22 cellular contexts compared by ENCODE assay signal in genomic region chr6:138036111-138036510, GRCh38.
DNase-seq lines count a peak whose midpoint lies in the region; ATAC-seq and TF ChIP-seq lines count a peak whose summit lies in the region.
"Had no signal": no experiment of that assay in that cellular context is flagged by ENCODE, and none has a peak within 500 bp of the region (broad histone marks: within the 10 kb centered on the region; RNA-seq: fewer than 3 reads in every experiment).

No MANE protein-coding gene starts in this region.

- ATAC-seq in GM18873 (IDR thresholded peaks at IDR 0.05; ENCODE audit: low FRiP score, unreplicated experiment) (no peak), left ventricle myocardium superior (no peak)
- ATAC-seq: activated CD8-positive, alpha-beta T cell treated with anti-CD3 and anti-CD28 coated beads for 36 hours had no signal

- DNase-seq in Daoy (ENCODE audit: low read depth) (peak; percentile 17), NCI-H748 (lab: John Stamatoyannopoulos, UW; ENCODE audit: unreplicated experiment) (peak; percentile 79), epithelial cell of esophagus (ENCODE audit: low read depth) (peak; percentile 99), mucosa of gallbladder (ENCODE audit: low spot score) (peak; percentile 16), NCI-H1092 (lab: John Stamatoyannopoulos, UW) (no peak), left ventricle myocardium superior (no peak)
- DNase-seq in activated CD4-positive, alpha-beta T cell treated with anti-CD3 and anti-CD28 coated beads, Interleukin-2, amount 50 U/mL, for 4 hours: no peak
- DNase-seq: activated CD4-positive, CD25-positive, alpha-beta regulatory T cell; activated CD8-positive, alpha-beta T cell treated with anti-CD3 and anti-CD28 coated beads for 36 hours; activated naive CD4-positive, alpha-beta T cell treated with Interleukin-2 at 50 U/mL for 16 hours; activated T-cell treated with anti-CD3 and anti-CD28 coated beads, Interleukin-2, amount 50 U/mL, for 1 hour; amygdala; CD4-positive, CD25-positive, alpha-beta regulatory T cell; effector CD4-positive, alpha-beta T cell; head of caudate nucleus; HFFc6; KBM-7; NCI-H2081 treated with DMSO at 0.1 percent for 48 hours; NCI-H524; SJCRH30; stimulated activated CD4-positive, alpha-beta T cell treated with anti-CD3 and anti-CD28 coated beads, Interleukin-4, amount 100 ng/mL, for 24 hours had no signal

- H3K4me3 ChIP-seq in epithelial cell of esophagus (ENCODE audit: low read length): no peak overlapping the region
- H3K4me3 ChIP-seq: SJCRH30 had no signal

- intact Hi-C loops in left ventricle myocardium superior (cut with micrococcal nuclease): no loop called here

- peak; percentile 35 for TF ChIP-seq CTCF in epithelial cell of esophagus (IDR thresholded peaks at IDR 0.05; ENCODE audit: insufficient read depth, low read depth, low read length, missing control alignments)

Comparison
In these comparisons a context has a peak if more than half of its experiments do, and no peak if none do; other contexts are left out.
1. DNase-seq: peak in Daoy (single experiment), NCI-H748 (single experiment), epithelial cell of esophagus (single experiment) and mucosa of gallbladder (single experiment); none in NCI-H1092 (single experiment), left ventricle myocardium superior (single experiment) and activated CD4-positive, alpha-beta T cell treated with anti-CD3 and anti-CD28 coated beads, Interleukin-2, amount 50 U/mL, for 4 hours (0 of 2).